13 cellular contexts compared by ENCODE assay signal in the genomic region with DNA sequence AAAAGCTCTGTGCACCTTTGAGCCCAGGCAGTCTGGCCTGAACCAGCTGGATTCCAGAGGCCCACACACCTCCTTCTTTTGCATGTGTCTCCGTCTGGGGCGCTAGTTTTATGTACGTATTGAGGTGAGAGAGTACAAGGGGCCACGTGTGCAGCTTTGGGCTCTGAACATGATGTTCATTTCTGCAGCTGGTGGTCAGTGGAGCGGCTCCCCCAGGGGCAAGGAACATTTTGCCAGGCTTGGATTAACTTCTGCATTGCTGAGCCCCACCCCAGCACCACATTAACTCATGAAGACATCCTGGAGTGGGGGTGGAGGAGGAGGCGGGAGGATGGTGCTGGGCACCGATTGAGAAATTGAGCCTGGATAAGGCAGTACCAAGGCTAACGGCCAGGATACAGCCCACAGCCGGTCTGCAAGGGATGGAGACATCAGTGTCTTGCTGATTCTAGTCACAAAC. TPM values are rescaled to one million over a fixed set of nuclear protein-coding genes. Genes with fewer than 3 reads are reported as not detected.
A peak's percentile ranks its signal among the peaks of the same experiment; 100 is the strongest.
DNase-seq lines count a peak whose midpoint lies in the region; ATAC-seq and TF ChIP-seq lines count a peak whose summit lies in the region.
"Had no signal": no experiment of that assay in that cellular context is flagged by ENCODE, and none has a peak within 500 bp of the region (broad histone marks: within the 10 kb centered on the region; RNA-seq: fewer than 3 reads in every experiment).

No MANE protein-coding gene starts in this region.

- H3K27me3 ChIP-seq in body of pancreas (no peaks in the 10 kb centered on the region), stomach smooth muscle (ENCODE audit: control insufficient read depth in 1 of 2, insufficient read depth in 2 of 2, low read length in 2 of 2) (no peaks in the 10 kb centered on the region), GM23248 (replicated peaks; ENCODE audit: insufficient read depth) (peaks cover 6% of the 10 kb centered on the region; the same call in 1 of the 2 replicates)

- H3K36me3 ChIP-seq in body of pancreas (replicated peaks in 1 of 2; ENCODE audit: insufficient read depth in 1 of 2, low read depth in 2 of 2) (no peaks in the 10 kb centered on the region), stomach smooth muscle (ENCODE audit: control insufficient read depth in 2 of 2, insufficient read depth in 2 of 2, low read length in 2 of 2) (no peaks in the 10 kb centered on the region), GM23248 (ENCODE audit: low read depth) (no peaks in the 10 kb centered on the region)

- TF ChIP-seq CTCF in NB4 (IDR thresholded peaks at IDR 0.05; ENCODE audit: low read depth, low read length) (no peak), body of pancreas (IDR thresholded peaks at IDR 0.05) (no peak)

- H3K9ac ChIP-seq in stomach smooth muscle (ENCODE audit: low read length in 2 of 2) (peak overlapping the region; percentile 46 to 69), GM23248 (no peak overlapping the region)

- DNase-seq in NB4 (ENCODE audit: low read depth) (peak; percentile 95), body of pancreas (no peak), left kidney (ENCODE audit: low read depth, low spot score) (peak; percentile 88), GM23248 (no peak), left colon (no peak)
- DNase-seq: activated T-cell treated with anti-CD3 and anti-CD28 coated beads for 4 hours, NCI-H1105, OCI-M1 had no signal

- no peaks in the 10 kb centered on the region for H3K79me2 ChIP-seq in GM23248 (ENCODE audit: insufficient read depth)

- no peak overlapping the region for H3K4me2 ChIP-seq in GM23248 (ENCODE audit: unreplicated experiment)

- intact Hi-C loops in body of pancreas (cut with DNase I) (no loop called here), left colon (cut with DNase I, micrococcal nuclease) (no loop called here)

- TF ChIP-seq POLR2A in NB4 (IDR thresholded peaks at IDR 0.05; ENCODE audit: extremely low read depth, insufficient read length) (no peak), body of pancreas (IDR thresholded peaks at IDR 0.05) (no peak)

- no peak overlapping the region for H3K4me3 ChIP-seq in NB4 (ENCODE audit: low read depth, low read length)
- no peak overlapping the region for H3K4me3 ChIP-seq in body of pancreas
- H3K4me3 ChIP-seq in stomach smooth muscle (ENCODE audit: low read length in 2 of 2), result peak overlapping the region in 1 of 2 donors; percentile 44
- H3K4me3 ChIP-seq in GM23248, result no peak overlapping the region
- H3K4me3 ChIP-seq: GM12878 had no signal

- ATAC-seq in body of pancreas (no peak), GM19023 (IDR thresholded peaks at IDR 0.05; ENCODE audit: unreplicated experiment) (no peak), HG03108 (IDR thresholded peaks at IDR 0.05; ENCODE audit: unreplicated experiment) (no peak), left colon (no peak)
- ATAC-seq: GM12878 had no signal

- no peak overlapping the region for H2AFZ ChIP-seq in GM23248

- H3K4me1 ChIP-seq in body of pancreas, result peaks cover 74% of the 10 kb centered on the region
- H3K4me1 ChIP-seq in stomach smooth muscle (ENCODE audit: control insufficient read depth, insufficient read depth, low read length), result peaks cover 88% of the 10 kb centered on the region
- H3K4me1 ChIP-seq in GM23248 (ENCODE audit: insufficient read depth), result peaks cover 14% of the 10 kb centered on the region; the same call in 1 of the 2 replicates

- no peaks in the 10 kb centered on the region for H4K20me1 ChIP-seq in GM23248 (ENCODE audit: insufficient read depth)

- no peaks in the 10 kb centered on the region for H3K9me2 ChIP-seq in GM23248 (ENCODE audit: insufficient read depth)

- H3K27ac ChIP-seq in body of pancreas, result peak overlapping the region; percentile 68 to 91 (median 86)
- peak overlapping the region; percentile 81 for H3K27ac ChIP-seq in stomach smooth muscle (ENCODE audit: low read length)
- H3K27ac ChIP-seq in GM23248, result no peak overlapping the region

- WGBS in body of pancreas, 2 donors, result 67 to 72% methylated on average over 8 to 9 of the region's 9 CpGs
- 71 to 75% methylated on average over 9 of the region's 9 CpGs for WGBS in GM23248 (ENCODE audit: low coverage in 1 of 2, low lambda C conversion rate in 2 of 2, missing lambda C conversion rate in 2 of 2), 2 experiments

- peaks cover 5% of the 10 kb centered on the region; the same call in 1 of the 2 replicates for H3F3A ChIP-seq in GM23248 (ENCODE audit: insufficient read depth)

- in situ Hi-C loops in GM23248 (cut with MboI), result no loop called here

- H3K9me3 ChIP-seq in body of pancreas (no peaks in the 10 kb centered on the region), stomach smooth muscle (ENCODE audit: control insufficient read depth in 2 of 2, low read length in 2 of 2) (no peaks in the 10 kb centered on the region), GM23248 (ENCODE audit: low read depth) (no peaks in the 10 kb centered on the region)

RNA-seq across cellular contexts. Expression of a gene that starts 13.8 kb away (rescaled TPM):
- total RNA-seq in body of pancreas (10 to 100 TPM in 1 of 2 donors, 1 to 10 TPM in 1; 3.9 to 19.4 TPM), left colon (10 to 100 TPM; 26.0 to 63.6 TPM)
- not detected in 2 replicates for total RNA-seq in GM23248 (2014; rRNA removed; shearing (Covaris generic))
- polyA plus RNA-seq in GM23248 (2016; fragmentation: Nextera tagmentation; extraction: Ambion mirVana), result 0.30 and 0.33 TPM in 2 replicates

RNA-seq across cellular contexts. Expression of a gene that starts 21.2 kb away (rescaled TPM):
- total RNA-seq in body of pancreas, result under 1 TPM in 1 of 2 donors, not detected in 1; 0.52 TPM
- total RNA-seq in GM23248 (2014; rRNA removed; shearing (Covaris generic)), result 0.13 TPM in 1 of 2 replicates, not detected in the other
- not detected in 2 replicates for polyA plus RNA-seq in GM23248 (2016; fragmentation: Nextera tagmentation; extraction: Ambion mirVana)
- not detected for total RNA-seq in left colon
- total RNA-seq: astrocyte, GM12878 had no signal
- polyA plus RNA-seq: GM12878 had no signal

RNA-seq across cellular contexts. Expression of a gene that starts 27.0 kb away (rescaled TPM):
- total RNA-seq in body of pancreas, result 10 to 100 TPM; 28.8 to 54.1 TPM
- total RNA-seq in GM23248 (2014; rRNA removed; shearing (Covaris generic)), result 23.4 and 27.9 TPM in 2 replicates
- 4.5 and 6.2 TPM in 2 replicates for polyA plus RNA-seq in GM23248 (2016; fragmentation: Nextera tagmentation; extraction: Ambion mirVana)
- 1 to 10 TPM; 6.9 to 9.3 TPM for total RNA-seq in left colon
- total RNA-seq: GM12878 had no signal
- polyA plus RNA-seq: GM12878 had no signal

RNA-seq across cellular contexts. Expression of a gene that starts 33.4 kb away (rescaled TPM):
- total RNA-seq in body of pancreas (1 to 10 TPM; 5.7 to 9.2 TPM), left colon (10 to 100 TPM; 19.9 to 24.0 TPM)
- total RNA-seq in GM23248 (2014; rRNA removed; shearing (Covaris generic)), result 6.4 and 8.0 TPM in 2 replicates
- 49.5 and 53.1 TPM in 2 replicates for polyA plus RNA-seq in GM23248 (2016; fragmentation: Nextera tagmentation; extraction: Ambion mirVana)

RNA-seq across cellular contexts. Expression of a gene that starts 50.8 kb away (rescaled TPM):
- 100 to 1,000 TPM in 1 of 2 donors, 10 to 100 TPM in 1; 75.0 to 205 TPM for total RNA-seq in body of pancreas
- 40.4 and 61.3 TPM in 2 replicates for total RNA-seq in GM23248 (2014; rRNA removed; shearing (Covaris generic))
- polyA plus RNA-seq in GM23248 (2016; fragmentation: Nextera tagmentation; extraction: Ambion mirVana), result 8.6 and 10.5 TPM in 2 replicates
- 10 to 100 TPM; 12.1 to 27.1 TPM for total RNA-seq in left colon

Comparison
In these comparisons a context has a peak if more than half of its experiments do, and no peak if none do; other contexts are left out.
1. DNase-seq: peak in NB4 (single experiment) and left kidney (single experiment); none in body of pancreas (0 of 4), GM23248 (single experiment) and left colon (0 of 2).